ENCODE assay signal across 31 cellular contexts in the genomic region with DNA sequence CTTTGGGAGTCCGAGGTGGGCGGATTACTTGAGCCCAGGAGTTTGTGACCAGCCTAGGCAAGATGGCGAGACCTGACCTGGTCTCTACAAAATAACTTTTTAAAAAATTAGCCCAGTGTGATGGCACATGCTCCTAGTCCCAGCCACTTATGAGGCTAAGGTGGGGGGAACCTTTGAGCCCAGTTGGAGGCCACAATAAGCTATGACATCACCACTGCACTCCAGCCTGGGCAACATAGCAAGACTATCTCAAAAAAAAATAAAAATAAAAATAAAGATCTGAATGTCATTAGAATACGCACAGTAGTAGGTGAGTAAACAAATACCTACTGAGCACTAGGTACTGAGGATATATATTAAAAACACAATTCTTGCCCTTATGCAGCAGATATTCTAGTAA. TPM values are rescaled to one million over a fixed set of nuclear protein-coding genes. Genes with fewer than 3 reads are reported as not detected.
DNase-seq lines count a peak whose midpoint lies in the region; ATAC-seq, FAIRE-seq and TF ChIP-seq lines count a peak whose summit lies in the region.
"Had no signal": no experiment of that assay in that cellular context is flagged by ENCODE, and none has a peak within 500 bp of the region (broad histone marks: within the 10 kb centered on the region; RNA-seq: fewer than 3 reads in every experiment).

No MANE protein-coding gene starts in this region.

- intact Hi-C loops in K562 (cut with micrococcal nuclease) (no loop called here), gastrocnemius medialis (cut with DNase I; ENCODE audit: low total_unique reads) (loop anchor here (5.0 to 10.0 kb wide), 3 partner anchors 140 to 1473 kb away; partner anchors contain the start of genes DNAJA2, LONP2 and ZNF423), stomach (cut with DNase I; ENCODE audit: low total_unique reads) (no loop called here)

- no peaks in the 10 kb centered on the region for H3K27me3 Mint-ChIP-seq in activated T-cell treated with anti-CD3 and anti-CD28 coated beads, Interleukin-2, amount 50 U/mL, for 72 hours (ENCODE audit: low read depth)
- H3K27me3 Mint-ChIP-seq: activated CD4-positive, alpha-beta T cell treated with anti-CD3 and anti-CD28 coated beads, Interleukin-2, amount 10 ng/mL, durations not matched to agents 24 days and 14 days; activated CD8-positive, alpha-beta memory T cell treated with anti-CD3 and anti-CD28 coated beads, Interleukin-2, amount 10 ng/mL, durations not matched to agents 7 days and 5 days; activated naive CD8-positive, alpha-beta T cell treated with anti-CD3 and anti-CD28 coated beads for 36 hours had no signal

- TF ChIP-seq EP300 in K562 (IDR thresholded peaks at IDR 0.05; ENCODE audit: low read length) (no peak), stomach (IDR thresholded peaks at IDR 0.05) (no peak)

- peaks cover 60% of the 10 kb centered on the region for H3K4me1 Mint-ChIP-seq in activated T-cell treated with anti-CD3 and anti-CD28 coated beads, Interleukin-2, amount 50 U/mL, for 72 hours (ENCODE audit: low read depth)

- H3K4me1 ChIP-seq in K562 (replicated peaks in 1 of 2; ENCODE audit: control insufficient read depth in 2 of 2, insufficient read depth in 2 of 2, low read length in 2 of 2) (peaks cover 29 to 30% of the 10 kb centered on the region in 2 experiments; a peak in 4 of 5 replicates), liver (ENCODE audit: control insufficient read depth in 4 of 4, insufficient read depth in 4 of 4, low read length in 3 of 4) (peaks cover 13 to 48% (median 30%) of the 10 kb centered on the region in 4 donors), gastrocnemius medialis (peaks cover 61 to 67% of the 10 kb centered on the region in 2 donors), stomach (peaks cover 35 to 76% (median 59%) of the 10 kb centered on the region in 4 donors)

- in situ Hi-C loops in K562 (cut with MboI), result no loop called here
- in situ Hi-C loops in gastrocnemius medialis (cut with MboI; ENCODE audit: low sequenced_read_pairs in 4 of 4), result no loop called here

- H3K4me3 ChIP-seq in K562 (no peak overlapping the region), liver (ENCODE audit: low read depth in 1 of 3, low read length in 3 of 3) (no peak overlapping the region), gastrocnemius medialis (no peak overlapping the region), stomach (no peak overlapping the region)
- H3K4me3 ChIP-seq: gastroesophageal sphincter, transverse colon had no signal

- peak overlapping the region; percentile 44 for H3K4me3 Mint-ChIP-seq in activated T-cell treated with anti-CD3 and anti-CD28 coated beads, Interleukin-2, amount 50 U/mL, for 72 hours
- H3K4me3 Mint-ChIP-seq: activated CD4-positive, alpha-beta T cell treated with anti-CD3 and anti-CD28 coated beads, Interleukin-2, amount 10 ng/mL, durations not matched to agents 24 days and 14 days; activated CD8-positive, alpha-beta memory T cell treated with anti-CD3 and anti-CD28 coated beads, Interleukin-2, amount 10 ng/mL, durations not matched to agents 7 days and 5 days; activated naive CD8-positive, alpha-beta T cell treated with anti-CD3 and anti-CD28 coated beads for 36 hours had no signal

- H3K9me3 ChIP-seq in K562 (replicated peaks; ENCODE audit: control insufficient read depth, insufficient read depth, low read depth, low read length) (no peaks in the 10 kb centered on the region), liver (ENCODE audit: control insufficient read depth in 4 of 4, low read length in 3 of 4) (no peaks in the 10 kb centered on the region), gastrocnemius medialis (no peaks in the 10 kb centered on the region), stomach (no peaks in the 10 kb centered on the region)
- H3K9me3 ChIP-seq: esophagus muscularis mucosa, gastroesophageal sphincter, MG63, transverse colon had no signal

- peaks cover 72% of the 10 kb centered on the region for H3K79me2 ChIP-seq in K562 (ENCODE audit: control insufficient read depth, insufficient read depth, low read length)

- TF ChIP-seq CTCF in K562 (IDR thresholded peaks at IDR 0.05 in 2 of 3, conservative IDR thresholded peaks at IDR 0.05 in 1 of 3; ENCODE audit: insufficient read depth in 2 of 3, low read depth in 1 of 3, low read length in 3 of 3) (no peak), liver (IDR thresholded peaks at IDR 0.05; ENCODE audit: low read depth, low read length, missing input control) (no peak), gastrocnemius medialis (IDR thresholded peaks at IDR 0.05 in 4 of 5, conservative IDR thresholded peaks at IDR 0.05 in 1 of 5) (no peak), stomach (IDR thresholded peaks at IDR 0.05) (no peak)

- no peaks in the 10 kb centered on the region for H3K9me3 Mint-ChIP-seq in activated T-cell treated with anti-CD3 and anti-CD28 coated beads, Interleukin-2, amount 50 U/mL, for 72 hours
- H3K9me3 Mint-ChIP-seq: activated CD4-positive, alpha-beta T cell treated with anti-CD3 and anti-CD28 coated beads, Interleukin-2, amount 10 ng/mL, durations not matched to agents 24 days and 14 days had no signal

- H3K9ac ChIP-seq in K562 (ENCODE audit: insufficient read depth in 1 of 2, low read depth in 2 of 2, low read length in 2 of 2) (no peak overlapping the region), liver (ENCODE audit: low read depth in 1 of 2, low read length in 2 of 2) (no peak overlapping the region)
- H3K9ac ChIP-seq: neural progenitor cell had no signal

- CTCF ChIA-PET in K562 (lab: Yijun Ruan, JAX; ENCODE audit: low intra/inter-chr PET ratio), result interaction anchor here (0.6 kb wide), 1 partner anchor 30 kb away, joined by 4 read pairs; no protein-coding TSS in a partner anchor

- H3K9me1 ChIP-seq in K562 (ENCODE audit: control insufficient read depth, insufficient read depth, low read length), result no peaks in the 10 kb centered on the region

- TF ChIP-seq POLR2A in K562 (conservative IDR thresholded peaks at IDR 0.05) (no peak), gastrocnemius medialis (IDR thresholded peaks at IDR 0.05) (no peak), stomach (IDR thresholded peaks at IDR 0.05) (no peak)

- peaks cover 50% of the 10 kb centered on the region for H4K20me1 ChIP-seq in K562 (replicated peaks; ENCODE audit: control insufficient read depth, insufficient read depth, low read length)

- BruUV-seq in K562 (replicated peaks; lab: Mats Ljungman, UMichigan), result no TSS peak

- peaks cover 2 to 8% of the 10 kb centered on the region in 2 donors for H3K36me3 Mint-ChIP-seq in activated T-cell treated with anti-CD3 and anti-CD28 coated beads, Interleukin-2, amount 50 U/mL, for 72 hours (ENCODE audit: insufficient read depth in 2 of 2)

- POLR2A ChIA-PET in K562 (lab: Yijun Ruan, JAX), result interaction anchor here (2.8 to 2.9 kb wide), 2 partner anchors 16 to 17 kb away, joined by 25 to 35 read pairs; no protein-coding TSS in a partner anchor

- WGBS in K562 (ENCODE audit: insufficient coverage, low coverage, missing lambda C conversion rate), result 85% methylated on average over 4 of the region's 4 CpGs
- WGBS in liver, result 94% methylated on average over 4 of the region's 4 CpGs
- 91 to 98% (median 96%) methylated on average over 4 of the region's 4 CpGs for WGBS in stomach, 5 donors

- DNase-seq in activated T-cell treated with anti-CD3 and anti-CD28 coated beads, Interleukin-2, amount 50 U/mL, for 72 hours, result no peak
- DNase-seq in activated T-cell treated with anti-CD3 and anti-CD28 coated beads for 4 hours (no peak), K562 (ENCODE audit: extremely low read depth in 1 of 4, low spot score in 3 of 4) (no peak), gastrocnemius medialis (no peak), middle frontal gyrus (ENCODE audit: extremely low spot score, low spot score) (no peak), stomach (no peak)
- DNase-seq: 8988T; activated CD4-positive, alpha-beta T cell treated with anti-CD3 and anti-CD28 coated beads, Interleukin-2, amount 10 ng/mL, durations not matched to agents 24 days and 14 days; activated naive CD8-positive, alpha-beta T cell treated with anti-CD3 and anti-CD28 coated beads for 36 hours; COR-L47; DMS79 treated with DMSO at 0.1 percent for 48 hours; effector memory CD4-positive, alpha-beta T cell; IMR-90; mesendoderm; MG63; NCI-H1436; NCI-H2171; NCI-H526; small intestine; stimulated activated CD4-positive, alpha-beta T cell treated with anti-CD3 and anti-CD28 coated beads, Interleukin-2, amount 100 ng/mL, for 48 hours; stimulated activated naive CD4-positive, alpha-beta T cell; T-helper 2 cell had no signal

- no peak overlapping the region for H3K4me2 ChIP-seq in K562 (ENCODE audit: insufficient read depth, low read length)

- H3K27me3 ChIP-seq in K562 (ENCODE audit: control insufficient read depth in 2 of 2, insufficient read depth in 2 of 2, low read length in 2 of 2) (no peaks in the 10 kb centered on the region), liver (ENCODE audit: control insufficient read depth in 4 of 4, insufficient read depth in 4 of 4, low read length in 3 of 4) (no peaks in the 10 kb centered on the region), gastrocnemius medialis (no peaks in the 10 kb centered on the region), stomach (no peaks in the 10 kb centered on the region)
- H3K27me3 ChIP-seq: esophagus muscularis mucosa, gastroesophageal sphincter, MG63, neural progenitor cell, transverse colon had no signal

- no peak for TF ChIP-seq RAD21 in K562 (CRISPR knock-in tag; conservative IDR thresholded peaks at IDR 0.05 in 1 of 2, IDR thresholded peaks at IDR 0.05 in 1 of 2)
- TF ChIP-seq RAD21 in liver (IDR thresholded peaks at IDR 0.05), result no peak

- no peak for ATAC-seq in activated T-cell treated with anti-CD3 and anti-CD28 coated beads, Interleukin-2, amount 50 U/mL, for 72 hours (replicated peaks in 1 of 2)
- ATAC-seq in K562 (no peak), gastrocnemius medialis (no peak), HG02798 (IDR thresholded peaks at IDR 0.05; ENCODE audit: poor library complexity, unreplicated experiment) (no peak)
- ATAC-seq: activated CD8-positive, alpha-beta memory T cell treated with anti-CD3 and anti-CD28 coated beads, Interleukin-2, amount 10 ng/mL, durations not matched to agents 7 days and 5 days; gastroesophageal sphincter had no signal

- no peak for FAIRE-seq in K562 (lab: Jason Lieb, UNC)
- FAIRE-seq: GM12892, small intestine had no signal

- no peak overlapping the region for H2AFZ ChIP-seq in K562 (ENCODE audit: low read depth, low read length)
- H2AFZ ChIP-seq: neural progenitor cell had no signal

- H3K27ac ChIP-seq in K562 (ENCODE audit: extremely low read depth, low read depth, low read length), result no peak overlapping the region
- peak overlapping the region; percentile 97 to 98 for H3K27ac ChIP-seq in liver (ENCODE audit: low read depth in 1 of 2, low read length in 2 of 2)
- H3K27ac ChIP-seq in gastrocnemius medialis, result peak overlapping the region; percentile 94 to 99 (median 98)
- H3K27ac ChIP-seq in stomach, result peak overlapping the region in 1 of 5 donors; percentile 1
- H3K27ac ChIP-seq: neural progenitor cell, SK-N-MC had no signal

- H3K36me3 ChIP-seq in K562 (ENCODE audit: control insufficient read depth, insufficient read depth, low read length) (no peaks in the 10 kb centered on the region), liver (ENCODE audit: control insufficient read depth in 4 of 4, insufficient read depth in 3 of 4, low read depth in 1 of 4, low read length in 3 of 4) (no peaks in the 10 kb centered on the region), gastrocnemius medialis (no peaks in the 10 kb centered on the region), stomach (no peaks in the 10 kb centered on the region)
- H3K36me3 ChIP-seq: esophagus muscularis mucosa, gastroesophageal sphincter, MG63, neural progenitor cell, transverse colon had no signal

- no peak overlapping the region for H3K27ac Mint-ChIP-seq in activated T-cell treated with anti-CD3 and anti-CD28 coated beads, Interleukin-2, amount 50 U/mL, for 72 hours
- H3K27ac Mint-ChIP-seq: activated CD4-positive, alpha-beta T cell treated with anti-CD3 and anti-CD28 coated beads, Interleukin-2, amount 10 ng/mL, durations not matched to agents 24 days and 14 days; activated CD8-positive, alpha-beta memory T cell treated with anti-CD3 and anti-CD28 coated beads, Interleukin-2, amount 10 ng/mL, durations not matched to agents 7 days and 5 days; activated naive CD8-positive, alpha-beta T cell treated with anti-CD3 and anti-CD28 coated beads for 36 hours; neural progenitor cell had no signal

RNA-seq across cellular contexts. Expression of gene SIAH1, which starts 3.1 kb away (rescaled TPM):
- total RNA-seq in activated T-cell treated with anti-CD3 and anti-CD28 coated beads, Interleukin-2, amount 50 U/mL, for 72 hours, result 10 to 100 TPM; 28.2 to 30.4 TPM
- 28.3 and 61.3 TPM in 2 replicates for total RNA-seq in K562 (2011; cell fraction: chromatin; rRNA removed; ENCODE audit: low replicate concordance)
- total RNA-seq in K562 (2011; cell fraction: nucleolus; rRNA removed), result 17.8 and 25.7 TPM in 2 replicates
- total RNA-seq in K562 (2011; cell fraction: nucleoplasm; rRNA removed), result 37.4 and 58.5 TPM in 2 replicates
- 10.9 and 11.2 TPM in 2 replicates for total RNA-seq in K562 (2014; rRNA removed)
- 14.3 and 17.4 TPM in 2 replicates for total RNA-seq in K562 (2014; rRNA removed; fragmentation: Illumina TruSeq; extraction: Trizol)
- total RNA-seq in K562 (2015; rRNA removed; fragmentation: Illumina TruSeq; extraction: Trizol), result 12.5 and 12.7 TPM in 2 replicates
- total RNA-seq in K562 (2021), result 11.9 and 13.7 TPM in 2 replicates
- polyA plus RNA-seq in K562 (2011; rRNA removed), result 11.7 and 13.0 TPM in 2 replicates
- 9.5 and 11.8 TPM in 2 replicates for polyA plus RNA-seq in K562 (2011; cell fraction: cytosol; rRNA removed)
- polyA plus RNA-seq in K562 (2011; cell fraction: nucleus; rRNA removed), result 9.6 and 15.1 TPM in 2 replicates
- 9.5 and 13.5 TPM in 2 replicates for polyA plus RNA-seq in K562 (2012)
- 13.1 and 13.5 TPM in 2 replicates for polyA plus RNA-seq in K562 (2014; fragmentation: Illumina TruSeq; extraction: Trizol)
- 1 to 10 TPM; 4.1 to 6.5 TPM for polyA plus RNA-seq in K562 (2014; fragmentation: Nextera tagmentation; extraction: Ambion mirVana)
- 9.6 and 14.0 TPM in 2 replicates for polyA plus RNA-seq in K562 (2014; rRNA removed)
- polyA minus RNA-seq in K562 (2011; rRNA and poly(A)+ RNA removed), result 18.0 and 18.4 TPM in 2 replicates
- polyA minus RNA-seq in K562 (2011; cell fraction: cytosol; rRNA and poly(A)+ RNA removed), result 6.7 and 9.7 TPM in 2 replicates
- polyA minus RNA-seq in K562 (2011; cell fraction: nucleus; rRNA and poly(A)+ RNA removed), result 9.2 and 18.0 TPM in 2 replicates
- total RNA-seq in liver, result 10 to 100 TPM; 15.7 to 15.8 TPM
- 10 to 100 TPM in 1 of 2 donors, 1 to 10 TPM in 1; 6.7 to 17.3 TPM for polyA plus RNA-seq in liver
- 10 to 100 TPM; 19.9 to 21.0 (median 20.1) TPM for total RNA-seq in gastrocnemius medialis
- total RNA-seq in stomach, result 10 to 100 TPM; 12.5 to 77.7 (median 33.3) TPM
- 10 to 100 TPM; 10.9 to 19.4 (median 11.4) TPM for polyA plus RNA-seq in stomach
